Comparison of ENCODE assay signal across 9 cellular contexts in genomic region chr3:173529062-173529711, GRCh38.
DNase-seq lines count a peak whose midpoint lies in the region; ATAC-seq, FAIRE-seq and TF ChIP-seq lines count a peak whose summit lies in the region.
"Had no signal": no experiment of that assay in that cellular context is flagged by ENCODE, and none has a peak within 500 bp of the region (broad histone marks: within the 10 kb centered on the region; RNA-seq: fewer than 3 reads in every experiment).

No MANE protein-coding gene starts in this region.

- H3K4me3 ChIP-seq in GM12864 (ENCODE audit: low read depth, low read length) (no peak overlapping the region), esophagus squamous epithelium (no peak overlapping the region)

- peaks cover 30% of the 10 kb centered on the region for H3K9me3 Mint-ChIP-seq in activated CD8-positive, alpha-beta T cell treated with anti-CD3 and anti-CD28 coated beads for 36 hours
- peaks cover 25% of the 10 kb centered on the region for H3K9me3 Mint-ChIP-seq in neural crest cell

- POLR2A ChIA-PET in activated CD8-positive, alpha-beta T cell treated with anti-CD3 and anti-CD28 coated beads for 36 hours (lab: Charles Lee), result no interaction called here

- no peaks in the 10 kb centered on the region for H3K36me3 ChIP-seq in esophagus squamous epithelium

- no peaks in the 10 kb centered on the region for H3K36me3 Mint-ChIP-seq in activated CD8-positive, alpha-beta T cell treated with anti-CD3 and anti-CD28 coated beads for 36 hours (ENCODE audit: low read depth)
- H3K36me3 Mint-ChIP-seq in neural crest cell (ENCODE audit: low read depth), result peaks cover 36% of the 10 kb centered on the region

- H3K4me1 ChIP-seq in esophagus squamous epithelium, result no peaks in the 10 kb centered on the region

- peak; percentile 82 for ATAC-seq in GM21619 (IDR thresholded peaks at IDR 0.05; ENCODE audit: unreplicated experiment)
- ATAC-seq in activated CD8-positive, alpha-beta T cell treated with anti-CD3 and anti-CD28 coated beads for 36 hours, result peak; percentile 37

- TF ChIP-seq CTCF in GM12864 (IDR thresholded peaks at IDR 0.05; ENCODE audit: low read depth, low read length, missing control alignments) (peak; percentile 80), neural crest cell (conservative IDR thresholded peaks at IDR 0.05) (peak; percentile 68), esophagus squamous epithelium (IDR thresholded peaks at IDR 0.05) (peak in 3 of 6 experiments; percentile 9 to 44 (median 11))
- TF ChIP-seq CTCF in activated CD8-positive, alpha-beta T cell treated with anti-CD3 and anti-CD28 coated beads for 36 hours (IDR thresholded peaks at IDR 0.05), result no peak

- H3K27me3 ChIP-seq in esophagus squamous epithelium, result no peaks in the 10 kb centered on the region

- no peaks in the 10 kb centered on the region for H3K27me3 Mint-ChIP-seq in activated CD8-positive, alpha-beta T cell treated with anti-CD3 and anti-CD28 coated beads for 36 hours
- no peaks in the 10 kb centered on the region for H3K27me3 Mint-ChIP-seq in neural crest cell (ENCODE audit: low read depth)
- H3K27me3 Mint-ChIP-seq: activated B cell treated with CpG ODN at 0.5 μM for 24 hours had no signal

- no peak for TF ChIP-seq POLR2A in esophagus squamous epithelium (IDR thresholded peaks at IDR 0.05)

- no peak overlapping the region for H3K4me3 Mint-ChIP-seq in activated CD8-positive, alpha-beta T cell treated with anti-CD3 and anti-CD28 coated beads for 36 hours
- no peak overlapping the region for H3K4me3 Mint-ChIP-seq in neural crest cell
- H3K4me3 Mint-ChIP-seq: activated B cell treated with CpG ODN at 0.5 μM for 24 hours had no signal

- no peak overlapping the region for H3K27ac ChIP-seq in esophagus squamous epithelium

- no peaks in the 10 kb centered on the region for H3K4me1 Mint-ChIP-seq in activated CD8-positive, alpha-beta T cell treated with anti-CD3 and anti-CD28 coated beads for 36 hours (ENCODE audit: low read depth)
- peaks cover 7% of the 10 kb centered on the region for H3K4me1 Mint-ChIP-seq in neural crest cell
- H3K4me1 Mint-ChIP-seq: activated B cell treated with CpG ODN at 0.5 μM for 24 hours had no signal

- 37 to 40% methylated on average over 3 to 8 of the region's 8 CpGs for WGBS in esophagus squamous epithelium, 2 donors

- no peaks in the 10 kb centered on the region for H3K9me3 ChIP-seq in esophagus squamous epithelium

- DNase-seq in GM12864 (ENCODE audit: low read depth) (peak; percentile 5), HTR-8/SVneo (ENCODE audit: insufficient read length, low spot score) (no peak), neural crest cell (ENCODE audit: low read depth, low spot score) (no peak), esophagus squamous epithelium (lab: John Stamatoyannopoulos, UW) (no peak), cortex of kidney (lab: John Stamatoyannopoulos, UW) (no peak)
- peak; percentile 11 for DNase-seq in activated CD8-positive, alpha-beta T cell treated with anti-CD3 and anti-CD28 coated beads for 36 hours
- no peak for DNase-seq in stimulated activated CD8-positive, alpha-beta memory T cell treated with anti-CD3 and anti-CD28 coated beads, Interleukin-4, amount 100 ng/mL, for 48 hours
- DNase-seq: activated B cell treated with CpG ODN at 0.5 μM for 24 hours had no signal

- CTCF ChIA-PET in activated CD8-positive, alpha-beta T cell treated with anti-CD3 and anti-CD28 coated beads for 36 hours (lab: Charles Lee), result interaction anchor here (1.4 kb wide), 1 partner anchor 22 kb away, joined by 5 read pairs; no protein-coding TSS in a partner anchor

- intact Hi-C loops in activated CD8-positive, alpha-beta T cell treated with anti-CD3 and anti-CD28 coated beads for 36 hours (cut with micrococcal nuclease), result no loop called here
- intact Hi-C loops in esophagus squamous epithelium (cut with DNase I), result no loop called here

- H3K27ac Mint-ChIP-seq in activated CD8-positive, alpha-beta T cell treated with anti-CD3 and anti-CD28 coated beads for 36 hours, result no peak overlapping the region
- H3K27ac Mint-ChIP-seq in neural crest cell (ENCODE audit: unreplicated experiment), result no peak overlapping the region
- H3K27ac Mint-ChIP-seq: activated B cell treated with CpG ODN at 0.5 μM for 24 hours had no signal

- peak; percentile 20 for FAIRE-seq in HTR-8/SVneo (lab: Jason Lieb, UNC)

Comparison
In these comparisons a context has a peak if more than half of its experiments do, and no peak if none do; other contexts are left out.
1. DNase-seq: peak in GM12864 (single experiment) and activated CD8-positive, alpha-beta T cell treated with anti-CD3 and anti-CD28 coated beads for 36 hours (single experiment); none in HTR-8/SVneo (single experiment), neural crest cell (single experiment), esophagus squamous epithelium (single experiment), cortex of kidney (single experiment) and stimulated activated CD8-positive, alpha-beta memory T cell treated with anti-CD3 and anti-CD28 coated beads, Interleukin-4, amount 100 ng/mL, for 48 hours (single experiment).